In genomic region chr4:88660446-88661294, GRCh38 we compare ENCODE assay signal across 15 cellular contexts. TPM values are rescaled to one million over a fixed set of nuclear protein-coding genes. Genes with fewer than 3 reads are reported as not detected.
DNase-seq lines count a peak whose midpoint lies in the region; ATAC-seq and TF ChIP-seq lines count a peak whose summit lies in the region.
"Had no signal": no experiment of that assay in that cellular context is flagged by ENCODE, and none has a peak within 500 bp of the region (broad histone marks: within the 10 kb centered on the region; RNA-seq: fewer than 3 reads in every experiment).

No MANE protein-coding gene starts in this region.

- DNase-seq in GM04504 (ENCODE audit: low read depth) = peak; percentile 75
- no peak for DNase-seq in WTC11 (ENCODE audit: low spot score)
- DNase-seq in fibroblast of the conjunctiva (ENCODE audit: low read depth) = peak; percentile 28
- peak; percentile 60 for DNase-seq in retinal pigment epithelial cell (ENCODE audit: low read depth)
- DNase-seq in cerebellar nuclear complex (lab: John Stamatoyannopoulos, UW) = no peak
- no peak for DNase-seq in T1000 (lab: John Stamatoyannopoulos, UW)
- DNase-seq in DMS 273 (lab: John Stamatoyannopoulos, UW; ENCODE audit: unreplicated experiment) = no peak
- DNase-seq: dermis blood vessel endothelial cell, islet precursor cell had no signal

- H3K27me3 Mint-ChIP-seq in WTC11 (ENCODE audit: low read depth) = no peaks in the 10 kb centered on the region
- H3K27me3 Mint-ChIP-seq: stimulated activated memory B cell treated with anti-CD40 and anti-IgM and Interleukin-4, amounts not matched to agents 10 μg/mL and 1 μg/mL and 100 μg/mL, for 72 hours had no signal

- H3K4me3 ChIP-seq in retinal pigment epithelial cell (ENCODE audit: low read length) = no peak overlapping the region
- H3K4me3 ChIP-seq: prostate gland, SK-N-MC, vagina had no signal

- CTCF ChIA-PET in WTC11 (lab: Charles Lee) = interaction anchor here (0.6 to 2.9 kb wide), 4 partner anchors 14 to 134 kb away, joined by 3 to 16 read pairs (median 6); no protein-coding TSS in a partner anchor

- TF ChIP-seq CTCF in WTC11 (IDR thresholded peaks at IDR 0.05) (no peak), retinal pigment epithelial cell (conservative IDR thresholded peaks at IDR 0.05; ENCODE audit: low read depth, low read length) (no peak)

- H3K4me3 Mint-ChIP-seq in WTC11 = no peak overlapping the region
- H3K4me3 Mint-ChIP-seq: CD14-positive monocyte; stimulated activated memory B cell treated with anti-CD40 and anti-IgM and Interleukin-4, amounts not matched to agents 10 μg/mL and 1 μg/mL and 100 μg/mL, for 72 hours had no signal

- peaks cover 6% of the 10 kb centered on the region for H3K9me3 Mint-ChIP-seq in WTC11
- H3K9me3 Mint-ChIP-seq: CD14-positive monocyte; stimulated activated memory B cell treated with anti-CD40 and anti-IgM and Interleukin-4, amounts not matched to agents 10 μg/mL and 1 μg/mL and 100 μg/mL, for 72 hours had no signal

- POLR2A ChIA-PET in WTC11 (lab: Charles Lee) = no interaction called here

- H3K4me1 Mint-ChIP-seq in WTC11 = peaks cover 19% of the 10 kb centered on the region
- H3K4me1 Mint-ChIP-seq: CD14-positive monocyte; stimulated activated memory B cell treated with anti-CD40 and anti-IgM and Interleukin-4, amounts not matched to agents 10 μg/mL and 1 μg/mL and 100 μg/mL, for 72 hours had no signal

- peaks cover 3% of the 10 kb centered on the region; the same call in 1 of the 2 replicates for H3K36me3 Mint-ChIP-seq in WTC11

- H3K27ac Mint-ChIP-seq in WTC11 = 0 out of 2 replicates have a peak overlapping the region, but pooled peaks have one; percentile 3
- H3K27ac Mint-ChIP-seq: stimulated activated memory B cell treated with anti-CD40 and anti-IgM and Interleukin-4, amounts not matched to agents 10 μg/mL and 1 μg/mL and 100 μg/mL, for 72 hours had no signal

- ATAC-seq in WTC11 (no peak), HG03045 (IDR thresholded peaks at IDR 0.05; ENCODE audit: unreplicated experiment) (no peak)
- ATAC-seq: stimulated activated memory B cell treated with anti-CD40 and anti-IgM and Interleukin-4, amounts not matched to agents 10 μg/mL and 1 μg/mL and 100 μg/mL, for 72 hours had no signal

TF ChIP-seq in WTC11, 78 proteins besides CTCF, POLR2A, EP300 and RAD21:
- TF ChIP-seq ZBTB43 (CRISPR knock-in tag; IDR thresholded peaks at IDR 0.05) (no peak), CBFB (CRISPR knock-in tag; IDR thresholded peaks at IDR 0.05; ENCODE audit: low read depth) (no peak), SMAD4 (CRISPR knock-in tag; IDR thresholded peaks at IDR 0.05) (no peak), GRHL2 (CRISPR knock-in tag; IDR thresholded peaks at IDR 0.05; ENCODE audit: insufficient replicate concordance, severe bottlenecking) (no peak), TCF7 (CRISPR knock-in tag; IDR thresholded peaks at IDR 0.05; ENCODE audit: low read depth) (no peak), AR (CRISPR knock-in tag; IDR thresholded peaks at IDR 0.05) (no peak), ESRRA (CRISPR knock-in tag; IDR thresholded peaks at IDR 0.05; ENCODE audit: borderline replicate concordance) (no peak), CDX4 (CRISPR knock-in tag; IDR thresholded peaks at IDR 0.05; ENCODE audit: borderline replicate concordance) (no peak), ZNF138 (CRISPR knock-in tag; conservative IDR thresholded peaks at IDR 0.05) (no peak), MXD4 (CRISPR knock-in tag; IDR thresholded peaks at IDR 0.05; ENCODE audit: borderline replicate concordance) (no peak), TEAD1 (CRISPR knock-in tag; IDR thresholded peaks at IDR 0.05) (no peak), NFATC4 (CRISPR knock-in tag; IDR thresholded peaks at IDR 0.05) (no peak), ZNF671 (CRISPR knock-in tag; IDR thresholded peaks at IDR 0.05) (no peak)
- TF ChIP-seq, protein P1, sequence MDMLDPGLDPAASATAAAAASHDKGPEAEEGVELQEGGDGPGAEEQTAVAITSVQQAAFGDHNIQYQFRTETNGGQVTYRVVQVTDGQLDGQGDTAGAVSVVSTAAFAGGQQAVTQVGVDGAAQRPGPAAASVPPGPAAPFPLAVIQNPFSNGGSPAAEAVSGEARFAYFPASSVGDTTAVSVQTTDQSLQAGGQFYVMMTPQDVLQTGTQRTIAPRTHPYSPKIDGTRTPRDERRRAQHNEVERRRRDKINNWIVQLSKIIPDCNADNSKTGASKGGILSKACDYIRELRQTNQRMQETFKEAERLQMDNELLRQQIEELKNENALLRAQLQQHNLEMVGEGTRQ (CRISPR knock-in tag; IDR thresholded peaks at IDR 0.05) = no peak

RNA-seq across cellular contexts. Expression of gene NAP1L5, which starts 37.0 kb away (rescaled TPM):
- 3.1 to 3.4 TPM (median 3.3 TPM) in 3 replicates for total RNA-seq in WTC11 (2021)

Comparison
In these comparisons a context has a peak if more than half of its experiments do, and no peak if none do; other contexts are left out.
1. DNase-seq: peak in GM04504 (single experiment), fibroblast of the conjunctiva (single experiment) and retinal pigment epithelial cell (single experiment); none in WTC11 (single experiment), cerebellar nuclear complex (0 of 2), T1000 (single experiment) and DMS 273 (single experiment).